8 cellular contexts compared by ENCODE assay signal in genomic region chr11:74950374-74950969, GRCh38. TPM values are rescaled to one million over a fixed set of nuclear protein-coding genes. Genes with fewer than 3 reads are reported as not detected.
A peak's percentile ranks its signal among the peaks of the same experiment; 100 is the strongest.
DNase-seq lines count a peak whose midpoint lies in the region; ATAC-seq and TF ChIP-seq lines count a peak whose summit lies in the region.

No MANE protein-coding gene starts in this region.

- H3K4me3 ChIP-seq in Peyer's patch, result peak overlapping the region; percentile 68 to 98 (median 77)
- H3K4me3 ChIP-seq in fibroblast of pulmonary artery (replicated peaks; ENCODE audit: low read depth, low read length), result peak overlapping the region; percentile 97
- peak overlapping the region; percentile 81 to 94 (median 89) for H3K4me3 ChIP-seq in gastrocnemius medialis

- H3K9me3 ChIP-seq in Peyer's patch, result no peaks in the 10 kb centered on the region
- H3K9me3 ChIP-seq in gastrocnemius medialis, result no peaks in the 10 kb centered on the region

- DNase-seq in GM13976 (ENCODE audit: low spot score) (peak; percentile 42), Peyer's patch (peak in 2 of 3 donors; percentile 50 to 67), fibroblast of pulmonary artery (ENCODE audit: low read depth) (no peak), gastrocnemius medialis (no peak), NOMO-1 treated with dmso at 0.1 percent for 144 hours (lab: John Stamatoyannopoulos, UW; ENCODE audit: unreplicated experiment) (no peak), medulla oblongata (ENCODE audit: extremely low spot score) (no peak), middle frontal gyrus (ENCODE audit: extremely low spot score, low spot score) (no peak)
- no peak for DNase-seq in stimulated activated CD4-positive, alpha-beta T cell treated with anti-CD3 and anti-CD28 coated beads, Interleukin-4, amount 100 ng/mL, for 1 hour

- no peaks in the 10 kb centered on the region for H3K27me3 ChIP-seq in Peyer's patch
- no peaks in the 10 kb centered on the region for H3K27me3 ChIP-seq in gastrocnemius medialis

- H3K36me3 ChIP-seq in Peyer's patch (no peaks in the 10 kb centered on the region), gastrocnemius medialis (peaks cover 0 to 6% of the 10 kb centered on the region in 2 donors)

- H3K4me1 ChIP-seq in Peyer's patch (peaks cover 0 to 40% (median 18%) of the 10 kb centered on the region in 4 donors), gastrocnemius medialis (peaks cover 41 to 43% of the 10 kb centered on the region in 2 donors)

- intact Hi-C loops in gastrocnemius medialis (cut with DNase I; ENCODE audit: low total_unique reads), result no loop called here

- TF ChIP-seq POLR2A in Peyer's patch (IDR thresholded peaks at IDR 0.05) (no peak), gastrocnemius medialis (IDR thresholded peaks at IDR 0.05) (no peak)

- in situ Hi-C loops in GM13976 (cut with MboI; ENCODE audit: low sequenced_read_pairs, unreplicated experiment), result no loop called here
- in situ Hi-C loops in gastrocnemius medialis (cut with MboI; ENCODE audit: low sequenced_read_pairs in 4 of 4), result loop anchor here in 1 of 4 donors (5.0 kb wide), 1 partner anchor 77 kb away; no protein-coding TSS in a partner anchor

- TF ChIP-seq CTCF in GM13976 (IDR thresholded peaks at IDR 0.05; ENCODE audit: borderline replicate concordance, control extremely low read depth, extremely low read depth, insufficient read depth, missing control alignments), result no peak
- no peak for TF ChIP-seq CTCF in Peyer's patch (IDR thresholded peaks at IDR 0.05)
- no peak for TF ChIP-seq CTCF in fibroblast of pulmonary artery (IDR thresholded peaks at IDR 0.05; ENCODE audit: low read length, missing control alignments)
- TF ChIP-seq CTCF in gastrocnemius medialis (IDR thresholded peaks at IDR 0.05 in 4 of 5, conservative IDR thresholded peaks at IDR 0.05 in 1 of 5), result no peak

- H3K27ac ChIP-seq in Peyer's patch (peak overlapping the region in 1 of 4 donors; percentile 87), gastrocnemius medialis (peak overlapping the region; percentile 92 to 97 (median 92))

- no peak for ATAC-seq in gastrocnemius medialis

RNA-seq across cellular contexts. Expression of gene SPCS2, which starts 1.4 kb away (rescaled TPM):
- total RNA-seq in Peyer's patch (10 to 100 TPM; 14.0 to 28.5 (median 18.3) TPM), gastrocnemius medialis (10 to 100 TPM; 16.9 to 38.3 (median 22.8) TPM)

RNA-seq across cellular contexts. Expression of gene XRRA1, which starts 1.6 kb away (rescaled TPM):
- 10 to 100 TPM; 12.8 to 45.9 (median 26.1) TPM for total RNA-seq in Peyer's patch
- 10 to 100 TPM in 1 of 4 donors, 1 to 10 TPM in 3; 7.8 to 16.8 (median 8.8) TPM for total RNA-seq in gastrocnemius medialis

RNA-seq across cellular contexts. Expression of gene NEU3, which starts 38.3 kb away (rescaled TPM):
- total RNA-seq in Peyer's patch, result 10 to 100 TPM in 2 of 4 donors, 1 to 10 TPM in 2; 6.0 to 14.0 (median 10.1) TPM
- total RNA-seq in gastrocnemius medialis, result 10 to 100 TPM; 11.0 to 20.6 (median 18.3) TPM

Comparison
In these comparisons a context has a peak if more than half of its experiments do, and no peak if none do; other contexts are left out.
1. DNase-seq: peak in GM13976 (single experiment) and Peyer's patch (2 of 3); none in fibroblast of pulmonary artery (single experiment), gastrocnemius medialis (0 of 2), NOMO-1 treated with dmso at 0.1 percent for 144 hours (single experiment), medulla oblongata (single experiment), stimulated activated CD4-positive, alpha-beta T cell treated with anti-CD3 and anti-CD28 coated beads, Interleukin-4, amount 100 ng/mL, for 1 hour (single experiment) and middle frontal gyrus (single experiment).
2. Peak in every context shown above with its lines, with median percentiles within 50 percentile points of each other: H3K4me3 ChIP-seq.